22 cellular contexts compared by ENCODE assay signal in the genomic region with DNA sequence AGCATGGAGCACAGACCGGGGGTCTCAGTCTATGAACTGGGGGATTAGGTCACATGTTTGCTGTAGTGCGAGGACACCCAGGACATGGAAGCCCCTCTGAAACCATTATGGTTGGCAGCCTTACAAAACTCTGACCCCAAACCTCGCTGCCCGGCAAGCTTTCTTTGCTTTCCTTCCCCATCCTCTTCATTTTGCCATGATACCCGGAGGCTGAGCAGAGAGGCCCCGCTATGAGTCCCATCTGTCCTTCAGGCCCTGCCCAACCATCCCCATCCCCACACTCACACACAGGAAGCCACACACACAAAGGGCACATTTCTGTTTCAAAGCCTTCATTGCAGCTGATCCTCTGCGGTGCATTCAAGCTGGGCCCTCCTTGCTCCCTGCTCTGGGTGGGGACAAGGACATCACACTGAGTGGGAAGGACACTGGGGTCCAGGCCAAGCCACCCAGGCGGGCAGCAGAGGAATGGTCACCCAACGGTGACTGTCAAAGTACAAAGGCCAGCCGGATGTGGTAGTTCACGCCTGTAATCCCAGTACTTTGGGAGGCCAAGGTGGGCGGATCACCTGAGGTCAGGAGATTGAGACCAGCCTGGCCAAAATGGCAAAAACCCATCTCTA.
"Had no signal": no experiment of that assay in that cellular context is flagged by ENCODE, and none has a peak within 500 bp of the region (broad histone marks: within the 10 kb centered on the region; RNA-seq: fewer than 3 reads in every experiment).

No MANE protein-coding gene starts in this region.

- DNase-seq: activated CD4-positive, alpha-beta memory T cell treated with anti-CD3 and anti-CD28 coated beads for 36 hours; activated CD4-positive, alpha-beta T cell treated with anti-CD3 and anti-CD28 coated beads for 48 hours; activated effector memory CD4-positive, alpha-beta T cell treated with anti-CD3 and anti-CD28 coated beads, Interleukin-2, amount 50 U/mL, for 16 hours; adrenal gland; brain microvascular endothelial cell; central memory CD4-positive, alpha-beta T cell; colonic mucosa; hypothalamus; left ventricle myocardium superior; stimulated activated CD4-positive, alpha-beta T cell treated with anti-CD3 and anti-CD28 coated beads, Interleukin-1b, Interleukin-23, amount 100 ng/mL, for 48 hours; substantia nigra; SW 1271; T-helper 17 cell; thyroid gland had no signal

- H3K36me3 Mint-ChIP-seq: activated CD4-positive, alpha-beta memory T cell treated with anti-CD3 and anti-CD28 coated beads for 36 hours; activated naive CD8-positive, alpha-beta T cell; neural progenitor cell had no signal

- H3K4me1 ChIP-seq: adrenal gland, ascending aorta, colonic mucosa, gastroesophageal sphincter, neural progenitor cell, psoas muscle, right atrium auricular region, thyroid gland had no signal

- H3K4me3 Mint-ChIP-seq: activated CD4-positive, alpha-beta memory T cell treated with anti-CD3 and anti-CD28 coated beads for 36 hours; activated naive CD8-positive, alpha-beta T cell; neural progenitor cell; stimulated activated naive CD8-positive, alpha-beta T cell treated with anti-CD3 and anti-CD28 coated beads, Interleukin-15, Interleukin-2, amounts not matched to agents 100 ng/mL and 50 ng/mL, for 24 hours; T-helper 17 cell had no signal

- H3K4me2 ChIP-seq: neural progenitor cell had no signal

- H3K9me3 ChIP-seq: adrenal gland, ascending aorta, colonic mucosa, gastroesophageal sphincter, psoas muscle, right atrium auricular region, thyroid gland had no signal

- H3K36me3 ChIP-seq: adrenal gland, ascending aorta, brain microvascular endothelial cell, colonic mucosa, gastroesophageal sphincter, neural progenitor cell, right atrium auricular region, thyroid gland had no signal

- H3K27me3 ChIP-seq: adrenal gland, ascending aorta, brain microvascular endothelial cell, colonic mucosa, gastroesophageal sphincter, neural progenitor cell, right atrium auricular region, thyroid gland had no signal

- H2AFZ ChIP-seq: neural progenitor cell had no signal

- H3K9ac ChIP-seq: neural progenitor cell had no signal

- H3K27ac Mint-ChIP-seq: activated CD4-positive, alpha-beta memory T cell treated with anti-CD3 and anti-CD28 coated beads for 36 hours; activated naive CD8-positive, alpha-beta T cell; neural progenitor cell; stimulated activated naive CD8-positive, alpha-beta T cell treated with anti-CD3 and anti-CD28 coated beads, Interleukin-15, Interleukin-2, amounts not matched to agents 100 ng/mL and 50 ng/mL, for 24 hours; T-helper 17 cell had no signal

- ATAC-seq: gastroesophageal sphincter, left ventricle myocardium superior, psoas muscle, T-helper 17 cell had no signal

- H3K27ac ChIP-seq: adrenal gland, ascending aorta, brain microvascular endothelial cell, colonic mucosa, epithelial cell of prostate, gastroesophageal sphincter, neural progenitor cell, psoas muscle, right atrium auricular region, thyroid gland had no signal

- H3K9me3 Mint-ChIP-seq: activated CD4-positive, alpha-beta memory T cell treated with anti-CD3 and anti-CD28 coated beads for 36 hours; neural progenitor cell; stimulated activated naive CD8-positive, alpha-beta T cell treated with anti-CD3 and anti-CD28 coated beads, Interleukin-15, Interleukin-2, amounts not matched to agents 100 ng/mL and 50 ng/mL, for 24 hours had no signal

- H3K4me3 ChIP-seq: adrenal gland, ascending aorta, colonic mucosa, gastroesophageal sphincter, neural progenitor cell, psoas muscle, right atrium auricular region, thyroid gland had no signal

- H3K27me3 Mint-ChIP-seq: activated naive CD8-positive, alpha-beta T cell had no signal
